In genomic region chr4:16916719-16917337, GRCh38 we compare ENCODE assay signal across 8 cellular contexts. TPM values are rescaled to one million over a fixed set of nuclear protein-coding genes. Genes with fewer than 3 reads are reported as not detected.
DNase-seq lines count a peak whose midpoint lies in the region; ATAC-seq and TF ChIP-seq lines count a peak whose summit lies in the region.

No MANE protein-coding gene starts in this region.

- H3K9me3 ChIP-seq in A673 (ENCODE audit: low read depth, low read length, poor library complexity, severe bottlenecking), result no peaks in the 10 kb centered on the region
- H3K9me3 ChIP-seq in neural progenitor cell (ENCODE audit: low read depth), result no peaks in the 10 kb centered on the region

- H3K27me3 ChIP-seq in A673 (replicated peaks; ENCODE audit: insufficient read depth, low read depth, low read length, poor library complexity) (no peaks in the 10 kb centered on the region), neural progenitor cell (no peaks in the 10 kb centered on the region)

- H3K4me3 ChIP-seq in A673 (ENCODE audit: low read depth, low read length, poor library complexity, severe bottlenecking) (no peak overlapping the region), neural progenitor cell (no peak overlapping the region)

- no peak overlapping the region for H3K27ac Mint-ChIP-seq in neural progenitor cell

- DNase-seq in A673 (ENCODE audit: low spot score) (peak; percentile 82), NCI-H2107 treated with DMSO at 0.1 percent for 48 hours (lab: John Stamatoyannopoulos, UW; ENCODE audit: unreplicated experiment) (peak; percentile 34), neural progenitor cell (ENCODE audit: low spot score) (peak; percentile 68), midbrain (lab: John Stamatoyannopoulos, UW) (no peak)
- peak; percentile 53 to 60 for DNase-seq in activated CD4-positive, alpha-beta T cell treated with anti-CD3 and anti-CD28 coated beads for 4 hours
- peak; percentile 28 for DNase-seq in effector CD4-positive, alpha-beta T cell

- H3K9ac ChIP-seq in neural progenitor cell, result no peak overlapping the region

- peaks cover 8% of the 10 kb centered on the region for H3K9me3 Mint-ChIP-seq in neural progenitor cell

- no peaks in the 10 kb centered on the region for H4K20me1 ChIP-seq in neural progenitor cell (ENCODE audit: low read depth)

- H3K36me3 ChIP-seq in A673 (ENCODE audit: insufficient read depth, low read length, poor library complexity, severe bottlenecking), result no peaks in the 10 kb centered on the region
- no peaks in the 10 kb centered on the region for H3K36me3 ChIP-seq in neural progenitor cell

- H3K27ac ChIP-seq in A673 (ENCODE audit: low read depth, low read length, poor library complexity, severe bottlenecking) (no peak overlapping the region), neural progenitor cell (no peak overlapping the region)

- H3K4me3 Mint-ChIP-seq in neural progenitor cell, result no peak overlapping the region

- no peaks in the 10 kb centered on the region for H3K27me3 Mint-ChIP-seq in neural progenitor cell (ENCODE audit: insufficient read depth, low read depth)

- H3K79me2 ChIP-seq in neural progenitor cell (ENCODE audit: low read depth), result no peaks in the 10 kb centered on the region

- H3K36me3 Mint-ChIP-seq in neural progenitor cell, result no peaks in the 10 kb centered on the region

- peaks cover 11% of the 10 kb centered on the region for H3K4me1 Mint-ChIP-seq in neural progenitor cell

- TF ChIP-seq CTCF in A673 (conservative IDR thresholded peaks at IDR 0.05; ENCODE audit: low read depth, low read length) (peak; percentile 97), neural progenitor cell (IDR thresholded peaks at IDR 0.05) (peak; percentile 82)

- H2AFZ ChIP-seq in neural progenitor cell (replicated peaks), result no peak overlapping the region

- no peak overlapping the region for H3K4me2 ChIP-seq in neural progenitor cell

- CTCF ChIA-PET in A673 (lab: Charles Lee), result interaction anchor here (0.5 to 2.0 kb wide), 10 partner anchors 16 to 590 kb away, joined by 3 to 8 read pairs (median 4); no protein-coding TSS in a partner anchor

- POLR2A ChIA-PET in A673 (lab: Charles Lee; ENCODE audit: low non-redundant PET), result no interaction called here

- peak; percentile 83 for ATAC-seq in GM18520 (IDR thresholded peaks at IDR 0.05; ENCODE audit: unreplicated experiment)
- peak; percentile 97 for ATAC-seq in HG03025 (IDR thresholded peaks at IDR 0.05; ENCODE audit: low FRiP score, unreplicated experiment)

- peaks cover 5% of the 10 kb centered on the region for H3F3A ChIP-seq in neural progenitor cell (ENCODE audit: low read depth)

- BruUV-seq in A673 (replicated peaks; lab: Mats Ljungman, UMichigan), result no TSS peak

- intact Hi-C loops in A673 (cut with micrococcal nuclease; ENCODE audit: unreplicated experiment), result loop anchor here (2.0 to 10.0 kb wide), 5 partner anchors 175 to 622 kb away; no protein-coding TSS in a partner anchor

- no peaks in the 10 kb centered on the region for H3K4me1 ChIP-seq in A673 (ENCODE audit: insufficient read depth, low read length, poor library complexity, severe bottlenecking)
- peaks cover 10% of the 10 kb centered on the region for H3K4me1 ChIP-seq in neural progenitor cell

RNA-seq across cellular contexts. Expression of gene LDB2, which starts 18.4 kb away (rescaled TPM):
- total RNA-seq in A673 (2021), result 45.1 and 47.4 TPM in 2 replicates
- total RNA-seq in neural progenitor cell (ENCODE audit: low replicate concordance), result 13.2 and 24.3 TPM in 2 replicates
